Comparison of ENCODE assay signal across 8 cellular contexts in the genomic region with DNA sequence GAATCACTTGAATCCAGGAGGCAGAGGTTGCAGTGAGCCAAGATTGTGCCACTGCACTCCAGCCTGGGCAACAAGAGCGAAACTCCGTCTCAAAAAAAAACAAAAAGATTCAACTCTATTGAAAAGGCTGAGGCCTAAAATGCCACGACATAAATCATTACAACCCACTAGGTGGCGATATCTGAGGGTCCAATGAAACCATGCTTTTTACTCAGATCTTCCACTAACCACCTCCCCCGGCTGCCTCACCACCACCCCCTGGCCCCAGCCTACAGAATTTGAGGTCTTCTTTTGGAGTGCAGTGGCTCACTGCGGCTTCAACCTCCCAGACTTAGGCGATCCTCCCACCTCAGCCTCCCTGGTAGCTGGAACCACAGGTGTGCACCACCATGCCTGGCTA. TPM values are rescaled to one million over a fixed set of nuclear protein-coding genes. Genes with fewer than 3 reads are reported as not detected.
DNase-seq lines count a peak whose midpoint lies in the region; ATAC-seq and TF ChIP-seq lines count a peak whose summit lies in the region.

No MANE protein-coding gene starts in this region.

- TF ChIP-seq CTCF in MCF 10A (IDR thresholded peaks at IDR 0.05; ENCODE audit: unreplicated experiment) (peak; percentile 41), breast epithelium (IDR thresholded peaks at IDR 0.05) (no peak), OCI-LY3 (IDR thresholded peaks at IDR 0.05; ENCODE audit: low read depth, low read length) (peak; percentile 36), left lung (IDR thresholded peaks at IDR 0.05) (no peak), heart right ventricle (IDR thresholded peaks at IDR 0.05) (peak in 4 of 9 donors; percentile 9 to 37 (median 18))

- no peak overlapping the region for H3K27ac Mint-ChIP-seq in MCF 10A (ENCODE audit: low read depth, unreplicated experiment)

- H3K4me3 ChIP-seq in breast epithelium: no peak overlapping the region
- no peak overlapping the region for H3K4me3 ChIP-seq in OCI-LY3 (ENCODE audit: low read length)
- no peak overlapping the region for H3K4me3 ChIP-seq in left lung
- H3K4me3 ChIP-seq in heart right ventricle: no peak overlapping the region

- intact Hi-C loops in MCF 10A (cut with micrococcal nuclease) (no loop called here), breast epithelium (cut with DNase I; ENCODE audit: low total_unique reads) (no loop called here), left lung (cut with DNase I) (no loop called here), heart right ventricle (cut with DNase I) (no loop called here)

- POLR2A ChIA-PET in MCF 10A (lab: Yijun Ruan, JAX): interaction anchor here (1.4 to 1.6 kb wide), 2 partner anchors 9 to 32 kb away, joined by 3 read pairs; no protein-coding TSS in a partner anchor

- H3K27me3 Mint-ChIP-seq in MCF 10A (ENCODE audit: insufficient read depth, unreplicated experiment): no peaks in the 10 kb centered on the region

- H4K20me1 ChIP-seq in OCI-LY3 (ENCODE audit: insufficient read depth, low read length): no peaks in the 10 kb centered on the region

- H3K79me2 ChIP-seq in OCI-LY3 (ENCODE audit: low read length): peaks cover 10% of the 10 kb centered on the region

- peaks cover 21% of the 10 kb centered on the region for H3K36me3 Mint-ChIP-seq in MCF 10A (ENCODE audit: insufficient read depth, unreplicated experiment)

- no peaks in the 10 kb centered on the region for H3K4me1 Mint-ChIP-seq in MCF 10A (ENCODE audit: insufficient read depth, unreplicated experiment)

- CTCF ChIA-PET in MCF 10A (lab: Yijun Ruan, JAX): interaction anchor here (0.6 to 2.1 kb wide), 9 partner anchors 12 to 1050 kb away, joined by 3 to 8 read pairs (median 3); no protein-coding TSS in a partner anchor

- no peaks in the 10 kb centered on the region for H3K9me3 Mint-ChIP-seq in MCF 10A (ENCODE audit: unreplicated experiment)

- H3K9me3 ChIP-seq in breast epithelium (no peaks in the 10 kb centered on the region), OCI-LY3 (ENCODE audit: insufficient read depth, low read length) (no peaks in the 10 kb centered on the region), left lung (no peaks in the 10 kb centered on the region), heart right ventricle (no peaks in the 10 kb centered on the region)

- BruUV-seq in MCF 10A (replicated peaks; lab: Mats Ljungman, UMichigan): no TSS peak

- H3K4me2 ChIP-seq in OCI-LY3 (ENCODE audit: low read length): no peak overlapping the region

- H3K27ac ChIP-seq in breast epithelium (no peak overlapping the region), OCI-LY3 (ENCODE audit: low read length) (no peak overlapping the region), left lung (no peak overlapping the region), heart right ventricle (no peak overlapping the region)

- H3K4me1 ChIP-seq in breast epithelium (no peaks in the 10 kb centered on the region), OCI-LY3 (ENCODE audit: low read length) (peaks cover 3% of the 10 kb centered on the region; the same call in 1 of the 2 replicates), left lung (no peaks in the 10 kb centered on the region), heart right ventricle (no peaks in the 10 kb centered on the region)

- H3K27me3 ChIP-seq in breast epithelium: no peaks in the 10 kb centered on the region
- H3K27me3 ChIP-seq in OCI-LY3 (ENCODE audit: low read depth, low read length): no peaks in the 10 kb centered on the region
- no peaks in the 10 kb centered on the region for H3K27me3 ChIP-seq in left lung
- no peaks in the 10 kb centered on the region for H3K27me3 ChIP-seq in heart right ventricle

- H3K4me3 Mint-ChIP-seq in MCF 10A (ENCODE audit: unreplicated experiment): no peak overlapping the region

- H3K36me3 ChIP-seq in breast epithelium (no peaks in the 10 kb centered on the region), OCI-LY3 (replicated peaks; ENCODE audit: low read depth, low read length) (no peaks in the 10 kb centered on the region), left lung (peaks cover 0 to 23% of the 10 kb centered on the region in 2 donors), heart right ventricle (peaks cover 0 to 7% (median 0%) of the 10 kb centered on the region in 9 donors)

- WGBS in heart right ventricle, 2 donors: 85 to 90% methylated on average over 7 of the region's 7 CpGs

- no peak overlapping the region for H2AFZ ChIP-seq in OCI-LY3 (ENCODE audit: low read depth, low read length)

- peak; percentile 66 for DNase-seq in MCF 10A (ENCODE audit: unreplicated experiment)
- no peak for DNase-seq in breast epithelium (ENCODE audit: low spot score in 2 of 2)
- DNase-seq in activated effector memory CD4-positive, alpha-beta T cell treated with anti-CD3 and anti-CD28 coated beads, Interleukin-2, amount 50 U/mL, for 16 hours: peak; percentile 73
- no peak for DNase-seq in left lung
- no peak for DNase-seq in heart right ventricle

- TF ChIP-seq POLR2A in breast epithelium (IDR thresholded peaks at IDR 0.05): no peak

- no peak overlapping the region for H3K9ac ChIP-seq in OCI-LY3 (ENCODE audit: low read length)

- ATAC-seq in HG02970 (IDR thresholded peaks at IDR 0.05; ENCODE audit: low FRiP score, unreplicated experiment): peak; percentile 60
- ATAC-seq in left lung: peak; percentile 59
- no peak for ATAC-seq in HG02678 (IDR thresholded peaks at IDR 0.05; ENCODE audit: unreplicated experiment)
- no peak for ATAC-seq in heart right ventricle

RNA-seq across cellular contexts. Expression of a gene that starts 57.5 kb away (rescaled TPM):
- total RNA-seq in MCF 10A (2022) (56.9 and 57.7 TPM in 2 replicates), breast epithelium (1 to 10 TPM; 2.1 to 9.5 (median 4.7) TPM), left lung (10 to 100 TPM; 21.8 to 23.4 TPM), heart right ventricle (under 1 TPM in 6 of 10 donors, not detected in 4; 0.13 to 0.85 (median 0.38) TPM)
- polyA plus RNA-seq in heart right ventricle: under 1 TPM; 0.12 to 0.37 TPM

Comparison
In these comparisons a context has a peak if more than half of its experiments do, and no peak if none do; other contexts are left out.
1. DNase-seq: peak in MCF 10A (single experiment) and activated effector memory CD4-positive, alpha-beta T cell treated with anti-CD3 and anti-CD28 coated beads, Interleukin-2, amount 50 U/mL, for 16 hours (single experiment); none in breast epithelium (0 of 2), left lung (0 of 2) and heart right ventricle (0 of 2).
2. CTCF ChIP-seq: peak in MCF 10A (single experiment) and OCI-LY3 (single experiment); none in breast epithelium (0 of 3) and left lung (0 of 2).
3. ATAC-seq: peak in HG02970 (single experiment) and left lung (single experiment); none in HG02678 (single experiment) and heart right ventricle (0 of 8).